ENCODE assay signal across 1 cellular context in genomic region chr10:100038561-100039071, GRCh38.
TF ChIP-seq lines count a peak whose summit lies in the region.

No MANE protein-coding gene starts in this region.

TF ChIP-seq in GM23338, 12 proteins besides CTCF, POLR2A, EP300 and RAD21 (continued from another document):
- no peak for TF ChIP-seq REST (IDR thresholded peaks at IDR 0.05; ENCODE audit: unreplicated experiment)
- TF ChIP-seq NANOG (IDR thresholded peaks at IDR 0.05; ENCODE audit: borderline replicate concordance) = no peak
- no peak for TF ChIP-seq EZH2phosphoT487 (IDR thresholded peaks at IDR 0.05; ENCODE audit: unreplicated experiment)
- no peak for TF ChIP-seq POLR2AphosphoS5 (IDR thresholded peaks at IDR 0.05; ENCODE audit: low read depth)
- TF ChIP-seq, protein P1, sequence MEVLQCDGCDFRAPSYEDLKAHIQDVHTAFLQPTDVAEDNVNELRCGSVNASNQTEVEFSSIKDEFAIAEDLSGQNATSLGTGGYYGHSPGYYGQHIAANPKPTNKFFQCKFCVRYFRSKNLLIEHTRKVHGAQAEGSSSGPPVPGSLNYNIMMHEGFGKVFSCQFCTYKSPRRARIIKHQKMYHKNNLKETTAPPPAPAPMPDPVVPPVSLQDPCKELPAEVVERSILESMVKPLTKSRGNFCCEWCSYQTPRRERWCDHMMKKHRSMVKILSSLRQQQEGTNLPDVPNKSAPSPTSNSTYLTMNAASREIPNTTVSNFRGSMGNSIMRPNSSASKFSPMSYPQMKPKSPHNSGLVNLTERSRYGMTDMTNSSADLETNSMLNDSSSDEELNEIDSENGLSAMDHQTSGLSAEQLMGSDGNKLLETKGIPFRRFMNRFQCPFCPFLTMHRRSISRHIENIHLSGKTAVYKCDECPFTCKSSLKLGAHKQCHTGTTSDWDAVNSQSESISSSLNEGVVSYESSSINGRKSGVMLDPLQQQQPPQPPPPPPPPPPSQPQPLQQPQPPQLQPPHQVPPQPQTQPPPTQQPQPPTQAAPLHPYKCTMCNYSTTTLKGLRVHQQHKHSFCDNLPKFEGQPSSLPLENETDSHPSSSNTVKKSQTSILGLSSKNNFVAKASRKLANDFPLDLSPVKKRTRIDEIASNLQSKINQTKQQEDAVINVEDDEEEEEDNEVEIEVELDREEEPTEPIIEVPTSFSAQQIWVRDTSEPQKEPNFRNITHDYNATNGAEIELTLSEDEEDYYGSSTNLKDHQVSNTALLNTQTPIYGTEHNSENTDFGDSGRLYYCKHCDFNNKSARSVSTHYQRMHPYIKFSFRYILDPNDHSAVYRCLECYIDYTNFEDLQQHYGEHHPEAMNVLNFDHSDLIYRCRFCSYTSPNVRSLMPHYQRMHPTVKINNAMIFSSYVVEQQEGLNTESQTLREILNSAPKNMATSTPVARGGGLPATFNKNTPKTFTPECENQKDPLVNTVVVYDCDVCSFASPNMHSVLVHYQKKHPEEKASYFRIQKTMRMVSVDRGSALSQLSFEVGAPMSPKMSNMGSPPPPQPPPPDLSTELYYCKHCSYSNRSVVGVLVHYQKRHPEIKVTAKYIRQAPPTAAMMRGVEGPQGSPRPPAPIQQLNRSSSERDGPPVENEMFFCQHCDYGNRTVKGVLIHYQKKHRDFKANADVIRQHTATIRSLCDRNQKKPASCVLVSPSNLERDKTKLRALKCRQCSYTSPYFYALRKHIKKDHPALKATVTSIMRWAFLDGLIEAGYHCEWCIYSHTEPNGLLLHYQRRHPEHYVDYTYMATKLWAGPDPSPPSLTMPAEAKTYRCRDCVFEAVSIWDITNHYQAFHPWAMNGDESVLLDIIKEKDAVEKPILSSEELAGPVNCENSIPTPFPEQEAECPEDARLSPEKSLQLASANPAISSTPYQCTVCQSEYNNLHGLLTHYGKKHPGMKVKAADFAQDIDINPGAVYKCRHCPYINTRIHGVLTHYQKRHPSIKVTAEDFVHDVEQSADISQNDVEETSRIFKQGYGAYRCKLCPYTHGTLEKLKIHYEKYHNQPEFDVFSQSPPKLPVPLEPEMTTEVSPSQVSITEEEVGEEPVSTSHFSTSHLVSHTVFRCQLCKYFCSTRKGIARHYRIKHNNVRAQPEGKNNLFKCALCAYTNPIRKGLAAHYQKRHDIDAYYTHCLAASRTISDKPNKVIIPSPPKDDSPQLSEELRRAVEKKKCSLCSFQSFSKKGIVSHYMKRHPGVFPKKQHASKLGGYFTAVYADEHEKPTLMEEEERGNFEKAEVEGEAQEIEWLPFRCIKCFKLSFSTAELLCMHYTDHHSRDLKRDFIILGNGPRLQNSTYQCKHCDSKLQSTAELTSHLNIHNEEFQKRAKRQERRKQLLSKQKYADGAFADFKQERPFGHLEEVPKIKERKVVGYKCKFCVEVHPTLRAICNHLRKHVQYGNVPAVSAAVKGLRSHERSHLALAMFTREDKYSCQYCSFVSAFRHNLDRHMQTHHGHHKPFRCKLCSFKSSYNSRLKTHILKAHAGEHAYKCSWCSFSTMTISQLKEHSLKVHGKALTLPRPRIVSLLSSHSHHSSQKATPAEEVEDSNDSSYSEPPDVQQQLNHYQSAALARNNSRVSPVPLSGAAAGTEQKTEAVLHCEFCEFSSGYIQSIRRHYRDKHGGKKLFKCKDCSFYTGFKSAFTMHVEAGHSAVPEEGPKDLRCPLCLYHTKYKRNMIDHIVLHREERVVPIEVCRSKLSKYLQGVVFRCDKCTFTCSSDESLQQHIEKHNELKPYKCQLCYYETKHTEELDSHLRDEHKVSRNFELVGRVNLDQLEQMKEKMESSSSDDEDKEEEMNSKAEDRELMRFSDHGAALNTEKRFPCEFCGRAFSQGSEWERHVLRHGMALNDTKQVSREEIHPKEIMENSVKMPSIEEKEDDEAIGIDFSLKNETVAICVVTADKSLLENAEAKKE (CRISPR knock-in tag; IDR thresholded peaks at IDR 0.05) = no peak
- no peak for TF ChIP-seq ZNF331 (CRISPR knock-in tag; IDR thresholded peaks at IDR 0.05; ENCODE audit: low read depth)
- TF ChIP-seq CREB1 (CRISPR knock-in tag; IDR thresholded peaks at IDR 0.05; ENCODE audit: low read depth) = no peak
- no peak for TF ChIP-seq JUNB (IDR thresholded peaks at IDR 0.05; ENCODE audit: unreplicated experiment)
- no peak for TF ChIP-seq ZNF114 (CRISPR knock-in tag; IDR thresholded peaks at IDR 0.05)
- TF ChIP-seq, protein P2, sequence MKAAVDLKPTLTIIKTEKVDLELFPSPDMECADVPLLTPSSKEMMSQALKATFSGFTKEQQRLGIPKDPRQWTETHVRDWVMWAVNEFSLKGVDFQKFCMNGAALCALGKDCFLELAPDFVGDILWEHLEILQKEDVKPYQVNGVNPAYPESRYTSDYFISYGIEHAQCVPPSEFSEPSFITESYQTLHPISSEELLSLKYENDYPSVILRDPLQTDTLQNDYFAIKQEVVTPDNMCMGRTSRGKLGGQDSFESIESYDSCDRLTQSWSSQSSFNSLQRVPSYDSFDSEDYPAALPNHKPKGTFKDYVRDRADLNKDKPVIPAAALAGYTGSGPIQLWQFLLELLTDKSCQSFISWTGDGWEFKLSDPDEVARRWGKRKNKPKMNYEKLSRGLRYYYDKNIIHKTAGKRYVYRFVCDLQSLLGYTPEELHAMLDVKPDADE (IDR thresholded peaks at IDR 0.05) = no peak
- TF ChIP-seq STAT1 (IDR thresholded peaks at IDR 0.05; ENCODE audit: unreplicated experiment) = no peak
